Comparison of ENCODE assay signal across 22 cellular contexts in genomic region chr2:172454404-172455120, GRCh38. TPM values are rescaled to one million over a fixed set of nuclear protein-coding genes. Genes with fewer than 3 reads are reported as not detected.
A peak's percentile ranks its signal among the peaks of the same experiment; 100 is the strongest.
DNase-seq lines count a peak whose midpoint lies in the region; ATAC-seq and TF ChIP-seq lines count a peak whose summit lies in the region.
"Had no signal": no experiment of that assay in that cellular context is flagged by ENCODE, and none has a peak within 500 bp of the region (broad histone marks: within the 10 kb centered on the region; RNA-seq: fewer than 3 reads in every experiment).

No MANE protein-coding gene starts in this region.

- CTCF ChIA-PET in HCT116 (lab: Charles Lee): no interaction called here
- CTCF ChIA-PET in mammary epithelial cell (lab: Charles Lee; ENCODE audit: low non-redundant PET): interaction anchor here (0.6 kb wide), 1 partner anchor 24 kb away, joined by 4 read pairs; no protein-coding TSS in a partner anchor
- CTCF ChIA-PET in naive thymus-derived CD4-positive, alpha-beta T cell (lab: Charles Lee): interaction anchor here (15.5 kb wide), 1 partner anchor 19 kb away, joined by 673 read pairs; the partner anchor contains the start of gene ITGA6

- no peaks in the 10 kb centered on the region for H3K9me3 Mint-ChIP-seq in activated T-cell treated with anti-CD3 and anti-CD28 coated beads, Interleukin-2, amount 50 U/mL, for 24 hours
- no peaks in the 10 kb centered on the region for H3K9me3 Mint-ChIP-seq in naive thymus-derived CD4-positive, alpha-beta T cell
- H3K9me3 Mint-ChIP-seq: memory B cell; T-helper 1 cell treated with Interleukin-12 subunit alpha and Interleukin-12 subunit beta and Interleukin-4 antibody, amounts not matched to agents 30 μg/mL and 1 μg/mL, for 36 hours had no signal

- peak overlapping the region; percentile 24 for H3K27ac Mint-ChIP-seq in activated T-cell treated with anti-CD3 and anti-CD28 coated beads, Interleukin-2, amount 50 U/mL, for 24 hours
- peak overlapping the region in 8 of 9 donors; percentile 13 to 98 (median 84) for H3K27ac Mint-ChIP-seq in naive thymus-derived CD4-positive, alpha-beta T cell
- H3K27ac Mint-ChIP-seq: memory B cell; T-helper 1 cell treated with Interleukin-12 subunit alpha and Interleukin-12 subunit beta and Interleukin-4 antibody, amounts not matched to agents 30 μg/mL and 1 μg/mL, for 36 hours had no signal

- no peak overlapping the region for H3K4me3 Mint-ChIP-seq in activated T-cell treated with anti-CD3 and anti-CD28 coated beads, Interleukin-2, amount 50 U/mL, for 24 hours
- H3K4me3 Mint-ChIP-seq in naive thymus-derived CD4-positive, alpha-beta T cell: peak overlapping the region in 8 of 10 donors; percentile 14 to 72 (median 48)
- H3K4me3 Mint-ChIP-seq: memory B cell; T-helper 1 cell treated with Interleukin-12 subunit alpha and Interleukin-12 subunit beta and Interleukin-4 antibody, amounts not matched to agents 30 μg/mL and 1 μg/mL, for 36 hours had no signal

- no peaks in the 10 kb centered on the region for H3K27me3 Mint-ChIP-seq in activated T-cell treated with anti-CD3 and anti-CD28 coated beads, Interleukin-2, amount 50 U/mL, for 24 hours
- H3K27me3 Mint-ChIP-seq in naive thymus-derived CD4-positive, alpha-beta T cell: peaks cover 0 to 21% (median 0%) of the 10 kb centered on the region in 5 donors

- H3K9ac ChIP-seq in HCT116 (ENCODE audit: low read length): no peak overlapping the region
- H3K9ac ChIP-seq in mammary epithelial cell (ENCODE audit: insufficient read depth, low read length): peak overlapping the region; percentile 33

- no peaks in the 10 kb centered on the region for H3K9me2 ChIP-seq in HCT116 (ENCODE audit: insufficient read depth)

- H3K4me1 ChIP-seq in HCT116 (ENCODE audit: control insufficient read depth in 1 of 2, insufficient read depth in 2 of 2, low read length in 2 of 2) (peaks cover 26 to 82% of the 10 kb centered on the region in 2 experiments), mammary epithelial cell (ENCODE audit: insufficient read depth, low read length) (peaks cover 75% of the 10 kb centered on the region), gastrocnemius medialis (peaks cover 8 to 34% of the 10 kb centered on the region in 2 donors)
- peaks cover 4 to 79% of the 10 kb centered on the region in 2 donors for H3K4me1 ChIP-seq in naive thymus-derived CD4-positive, alpha-beta T cell (ENCODE audit: control insufficient read depth in 2 of 2, insufficient read depth in 2 of 2, low read length in 2 of 2)
- H3K4me1 ChIP-seq: BE2C had no signal

- peak overlapping the region; percentile 47 for H3K4me2 ChIP-seq in HCT116 (ENCODE audit: low read length)
- H3K4me2 ChIP-seq in mammary epithelial cell (ENCODE audit: insufficient read depth, low read depth, low read length): no peak overlapping the region
- H3K4me2 ChIP-seq: hepatocyte had no signal

- TF ChIP-seq POLR2A in HCT116 (IDR thresholded peaks at IDR 0.05; ENCODE audit: borderline replicate concordance, extremely low read depth, insufficient read depth, insufficient read length) (no peak), gastrocnemius medialis (IDR thresholded peaks at IDR 0.05) (no peak)

- ATAC-seq in HCT116 (no peak), gastrocnemius medialis (no peak), HG02970 (IDR thresholded peaks at IDR 0.05; ENCODE audit: low FRiP score, unreplicated experiment) (no peak)
- ATAC-seq in naive thymus-derived CD4-positive, alpha-beta T cell: no peak

- WGBS in mammary epithelial cell (ENCODE audit: low coverage, missing lambda C conversion rate): 19% methylated on average over 6 of the region's 6 CpGs

- no peak for TF ChIP-seq RAD21 in HCT116 (IDR thresholded peaks at IDR 0.05; ENCODE audit: low read depth)

- no peaks in the 10 kb centered on the region for H4K20me1 ChIP-seq in HCT116 (ENCODE audit: insufficient read depth)
- no peaks in the 10 kb centered on the region for H4K20me1 ChIP-seq in mammary epithelial cell (ENCODE audit: insufficient read depth, low read length)

- H3K27me3 ChIP-seq in HCT116 (ENCODE audit: insufficient read depth, low read length) (no peaks in the 10 kb centered on the region), mammary epithelial cell (ENCODE audit: insufficient read depth, low read length) (no peaks in the 10 kb centered on the region), gastrocnemius medialis (no peaks in the 10 kb centered on the region)
- no peaks in the 10 kb centered on the region for H3K27me3 ChIP-seq in naive thymus-derived CD4-positive, alpha-beta T cell (ENCODE audit: control insufficient read depth in 2 of 2, insufficient read depth in 2 of 2, low read length in 2 of 2)
- H3K27me3 ChIP-seq: BE2C, hepatocyte, Peyer's patch, SJSA1 had no signal

- H3K4me3 ChIP-seq in HCT116 (replicated peaks in 1 of 2; ENCODE audit: low read depth in 1 of 2, low read length in 2 of 2): no peak overlapping the region
- H3K4me3 ChIP-seq in mammary epithelial cell (replicated peaks in 1 of 3; ENCODE audit: insufficient read depth in 1 of 3, low read depth in 2 of 3, low read length in 3 of 3): no peak overlapping the region
- H3K4me3 ChIP-seq in naive thymus-derived CD4-positive, alpha-beta T cell (ENCODE audit: low read length): no peak overlapping the region
- no peak overlapping the region for H3K4me3 ChIP-seq in gastrocnemius medialis
- H3K4me3 ChIP-seq: hepatocyte, Peyer's patch, SJSA1 had no signal

- H3K36me3 Mint-ChIP-seq in activated T-cell treated with anti-CD3 and anti-CD28 coated beads, Interleukin-2, amount 50 U/mL, for 24 hours (ENCODE audit: low read depth): peaks cover 1% of the 10 kb centered on the region
- H3K36me3 Mint-ChIP-seq in naive thymus-derived CD4-positive, alpha-beta T cell: peaks cover 0 to 26% (median 20%) of the 10 kb centered on the region in 5 donors
- H3K36me3 Mint-ChIP-seq: memory B cell had no signal

- H3K79me2 ChIP-seq in HCT116 (ENCODE audit: insufficient read depth, low read length) (peaks cover 95% of the 10 kb centered on the region), mammary epithelial cell (ENCODE audit: insufficient read depth, low read length) (peaks cover 97% of the 10 kb centered on the region)

- H3K27ac ChIP-seq in HCT116 (ENCODE audit: low read depth, low read length) (no peak overlapping the region), mammary epithelial cell (ENCODE audit: insufficient read depth, low read depth, low read length) (peak overlapping the region; percentile 69), gastrocnemius medialis (peak overlapping the region in 1 of 4 donors; percentile 52)
- H3K27ac ChIP-seq in naive thymus-derived CD4-positive, alpha-beta T cell (ENCODE audit: low read depth, low read length): no peak overlapping the region
- H3K27ac ChIP-seq: SJSA1 had no signal

- intact Hi-C loops in HCT116 (cut with micrococcal nuclease) (no loop called here), mammary epithelial cell (cut with micrococcal nuclease) (no loop called here), gastrocnemius medialis (cut with DNase I; ENCODE audit: low total_unique reads) (no loop called here)
- intact Hi-C loops in naive thymus-derived CD4-positive, alpha-beta T cell (cut with micrococcal nuclease): loop anchor here in 1 of 2 donors (1.0 kb wide), 1 partner anchor 12 kb away; no protein-coding TSS in a partner anchor

- RAD21 ChIA-PET in HCT116 (lab: Charles Lee; ENCODE audit: low non-redundant PET in 1 of 2, low total read pairs in 2 of 2, uncharacterized antibody in 2 of 2, unreplicated experiment in 2 of 2): no interaction called here

- dilution Hi-C loops in mammary epithelial cell (cut with HindIII; ENCODE audit: low sequenced_read_pairs): no loop called here

- H3K36me3 ChIP-seq in HCT116 (ENCODE audit: control insufficient read depth in 1 of 2, insufficient read depth in 2 of 2, low read length in 2 of 2) (0 out of 4 replicates have a peak, but pooled peaks cover 0 to 3% of the 10 kb centered on the region in 2 experiments), mammary epithelial cell (ENCODE audit: insufficient read depth, low read length) (peaks cover 12% of the 10 kb centered on the region), gastrocnemius medialis (no peaks in the 10 kb centered on the region)
- H3K36me3 ChIP-seq in naive thymus-derived CD4-positive, alpha-beta T cell (ENCODE audit: control insufficient read depth in 2 of 3, insufficient read depth in 3 of 3, low read length in 3 of 3): peaks cover 0 to 15% (median 0%) of the 10 kb centered on the region in 3 experiments
- H3K36me3 ChIP-seq: BE2C, Peyer's patch, SJSA1 had no signal

- no peaks in the 10 kb centered on the region for H3K9me3 ChIP-seq in HCT116 (ENCODE audit: control insufficient read depth in 1 of 2, insufficient read depth in 1 of 2, low read depth in 1 of 2, low read length in 2 of 2)
- no peaks in the 10 kb centered on the region for H3K9me3 ChIP-seq in mammary epithelial cell (replicated peaks; ENCODE audit: insufficient read depth, low read length)
- H3K9me3 ChIP-seq in naive thymus-derived CD4-positive, alpha-beta T cell (ENCODE audit: control insufficient read depth in 2 of 3, low read length in 3 of 3): no peaks in the 10 kb centered on the region
- no peaks in the 10 kb centered on the region for H3K9me3 ChIP-seq in gastrocnemius medialis
- H3K9me3 ChIP-seq: BE2C, Peyer's patch, SJSA1 had no signal

- BruUV-seq in HCT116 (replicated peaks; lab: Mats Ljungman, UMichigan) (no TSS peak), mammary epithelial cell (replicated peaks; lab: Mats Ljungman, UMichigan) (no TSS peak)

- in situ Hi-C loops in mammary epithelial cell (cut with MboI; ENCODE audit: low sequenced_read_pairs in 2 of 2): loop anchor here in 1 of 2 donors (5.0 to 25.0 kb wide), 2 partner anchors 277 to 742 kb away; no protein-coding TSS in a partner anchor
- in situ Hi-C loops in gastrocnemius medialis (cut with MboI; ENCODE audit: low sequenced_read_pairs in 4 of 4): loop anchor here in 1 of 4 donors (5.0 kb wide), 1 partner anchor 272 kb away; no protein-coding TSS in a partner anchor

- TF ChIP-seq CTCF in HCT116 (IDR thresholded peaks at IDR 0.05 in 2 of 3, conservative IDR thresholded peaks at IDR 0.05 in 1 of 3; ENCODE audit: borderline replicate concordance in 1 of 3, insufficient read depth in 1 of 3, low read depth in 2 of 3, low read length in 2 of 3) (no peak), mammary epithelial cell (conservative IDR thresholded peaks at IDR 0.05 in 1 of 2, IDR thresholded peaks at IDR 0.05 in 1 of 2; ENCODE audit: extremely low read depth in 1 of 2, insufficient read depth in 1 of 2, low read depth in 1 of 2, low read length in 2 of 2) (no peak), gastrocnemius medialis (IDR thresholded peaks at IDR 0.05 in 4 of 5, conservative IDR thresholded peaks at IDR 0.05 in 1 of 5) (no peak)

- DNase-seq in activated T-cell treated with anti-CD3 and anti-CD28 coated beads, Interleukin-2, amount 50 U/mL, for 24 hours: no peak
- no peak for DNase-seq in activated T-cell treated with anti-CD3 and anti-CD28 coated beads, Interleukin-2, amount 50 U/mL, for 1 hour
- no peak for DNase-seq in HCT116 (ENCODE audit: low read depth, low spot score)
- no peak for DNase-seq in mammary epithelial cell
- DNase-seq in naive thymus-derived CD4-positive, alpha-beta T cell: no peak
- DNase-seq in DMS153 (lab: John Stamatoyannopoulos, UW): no peak
- no peak for DNase-seq in gastrocnemius medialis
- DNase-seq: activated CD4-positive, alpha-beta T cell treated with anti-CD3 and anti-CD28 coated beads, Interleukin-2, amount 50 U/mL, for 1 hour; activated CD8-positive, alpha-beta memory T cell treated with anti-CD3 and anti-CD28 coated beads, Interleukin-2, amount 50 U/mL, for 48 hours; BE2C; caudate nucleus; dermis blood vessel endothelial cell; foreskin fibroblast; kidney glomerular epithelial cell; NCI-H1105; NCI-H2081 treated with DMSO at 0.1 percent for 48 hours; Peyer's patch had no signal

- H3K4me1 Mint-ChIP-seq in activated T-cell treated with anti-CD3 and anti-CD28 coated beads, Interleukin-2, amount 50 U/mL, for 24 hours (ENCODE audit: low read depth): peaks cover 80% of the 10 kb centered on the region
- peaks cover 19 to 96% (median 91%) of the 10 kb centered on the region in 7 donors for H3K4me1 Mint-ChIP-seq in naive thymus-derived CD4-positive, alpha-beta T cell
- H3K4me1 Mint-ChIP-seq: memory B cell had no signal

- H2AFZ ChIP-seq in HCT116 (ENCODE audit: low read depth, low read length, poor library complexity, severe bottlenecking) (no peak overlapping the region), mammary epithelial cell (ENCODE audit: low read depth, low read length) (no peak overlapping the region)
- H2AFZ ChIP-seq: hepatocyte had no signal

- POLR2A ChIA-PET in HCT116 (lab: Charles Lee): no interaction called here
- POLR2A ChIA-PET in naive thymus-derived CD4-positive, alpha-beta T cell (lab: Charles Lee): interaction anchor here (0.7 to 33.2 kb wide), 2 partner anchors 20 to 357 kb away, joined by 3 to 862 read pairs; partner anchors contain the start of gene ITGA6

RNA-seq across cellular contexts. Expression of gene ITGA6, which starts 27.2 kb away (rescaled TPM):
- total RNA-seq in HCT116 (2021; ENCODE audit: unreplicated experiment) (93.1 TPM), mammary epithelial cell (100 to 1,000 TPM; 562 to 887 TPM), gastrocnemius medialis (10 to 100 TPM; 22.5 to 40.6 (median 29.2) TPM)
- polyA plus RNA-seq in HCT116 (2012): 40.2 and 46.0 TPM in 2 replicates
- polyA plus RNA-seq in mammary epithelial cell: 134 TPM
- 741 TPM for polyA minus RNA-seq in mammary epithelial cell
- 100 to 1,000 TPM in 4 of 5 experiments, 10 to 100 TPM in 1; 13.1 to 179 (median 135) TPM for total RNA-seq in naive thymus-derived CD4-positive, alpha-beta T cell
- 100 to 1,000 TPM in 1 of 2 donors, 10 to 100 TPM in 1; 98.9 to 102 TPM for polyA plus RNA-seq in naive thymus-derived CD4-positive, alpha-beta T cell
